In genomic region chr11:22670803-22671202, GRCh38 we compare ENCODE assay signal across 9 cellular contexts. TPM values are rescaled to one million over a fixed set of nuclear protein-coding genes. Genes with fewer than 3 reads are reported as not detected.
DNase-seq lines count a peak whose midpoint lies in the region; ATAC-seq, FAIRE-seq and TF ChIP-seq lines count a peak whose summit lies in the region.
"Had no signal": no experiment of that assay in that cellular context is flagged by ENCODE, and none has a peak within 500 bp of the region (broad histone marks: within the 10 kb centered on the region; RNA-seq: fewer than 3 reads in every experiment).

No MANE protein-coding gene starts in this region.

- H3K79me2 ChIP-seq in KMS-11 (ENCODE audit: insufficient read depth, low read depth): peaks cover 85% of the 10 kb centered on the region

- no peaks in the 10 kb centered on the region for H3K4me1 ChIP-seq in BE2C
- peaks cover 78% of the 10 kb centered on the region for H3K4me1 ChIP-seq in KMS-11 (ENCODE audit: low read depth, poor library complexity, severe bottlenecking)

- peaks cover 8% of the 10 kb centered on the region for H3K4me1 Mint-ChIP-seq in activated T-cell treated with anti-CD3 and anti-CD28 coated beads, Interleukin-2, amount 50 U/mL, for 4 hours (ENCODE audit: low read depth)

- peak overlapping the region; percentile 99 for H3K27ac ChIP-seq in KMS-11

- peak overlapping the region; percentile 98; the same call in 1 of the 2 replicates for H3K9ac ChIP-seq in KMS-11

- H3K9me3 ChIP-seq in BE2C: no peaks in the 10 kb centered on the region

- no peak overlapping the region for H3K4me3 Mint-ChIP-seq in activated T-cell treated with anti-CD3 and anti-CD28 coated beads, Interleukin-2, amount 50 U/mL, for 4 hours
- H3K4me3 Mint-ChIP-seq: activated naive CD8-positive, alpha-beta T cell treated with anti-CD3 and anti-CD28 coated beads, Interleukin-2, amount 10 ng/mL, durations not matched to agents 7 days and 5 days had no signal

- H2AFZ ChIP-seq in KMS-11 (ENCODE audit: low read depth): no peak overlapping the region

- no peaks in the 10 kb centered on the region for H3K27me3 ChIP-seq in BE2C
- no peaks in the 10 kb centered on the region for H3K27me3 ChIP-seq in KMS-11 (ENCODE audit: insufficient read depth, low read depth)

- ATAC-seq in activated T-cell treated with anti-CD3 and anti-CD28 coated beads, Interleukin-2, amount 50 U/mL, for 4 hours: no peak
- no peak for ATAC-seq in GM18502 (IDR thresholded peaks at IDR 0.05; ENCODE audit: poor library complexity, unreplicated experiment)

- peak; percentile 43 for TF ChIP-seq CTCF in BE2C (IDR thresholded peaks at IDR 0.05; ENCODE audit: low read depth, low read length)
- TF ChIP-seq CTCF in KMS-11 (conservative IDR thresholded peaks at IDR 0.05; ENCODE audit: low read depth, low read length): peak; percentile 62; the same call in 1 of the 2 replicates
- TF ChIP-seq CTCF in cardiac fibroblast (IDR thresholded peaks at IDR 0.05; ENCODE audit: low read depth, low read length): peak; percentile 36

- DNase-seq in BE2C (no peak), GM19239 (ENCODE audit: insufficient read length, low spot score) (no peak), cardiac fibroblast (ENCODE audit: low read depth in 2 of 2) (peak; percentile 10 to 32), NCI-H510A (lab: John Stamatoyannopoulos, UW) (no peak), HCEC 1CT (no peak)
- no peak for DNase-seq in activated T-cell treated with anti-CD3 and anti-CD28 coated beads, Interleukin-2, amount 50 U/mL, for 4 hours
- DNase-seq: activated naive CD8-positive, alpha-beta T cell treated with anti-CD3 and anti-CD28 coated beads, Interleukin-2, amount 10 ng/mL, durations not matched to agents 7 days and 5 days had no signal

- peak; percentile 95 for FAIRE-seq in GM19239 (lab: Jason Lieb, UNC)

- H3K36me3 ChIP-seq in BE2C: no peaks in the 10 kb centered on the region
- H3K36me3 ChIP-seq in KMS-11 (ENCODE audit: insufficient read depth): no peaks in the 10 kb centered on the region

- no peak overlapping the region for H3K4me3 ChIP-seq in BE2C (ENCODE audit: low read depth, low read length)
- no peak overlapping the region for H3K4me3 ChIP-seq in KMS-11 (IDR thresholded peaks at IDR 0.05; ENCODE audit: insufficient read depth, low read depth, low read length)
- H3K4me3 ChIP-seq in cardiac fibroblast (replicated peaks in 1 of 2; ENCODE audit: low read depth in 2 of 2, low read length in 2 of 2): no peak overlapping the region

- H3K36me3 Mint-ChIP-seq in activated T-cell treated with anti-CD3 and anti-CD28 coated beads, Interleukin-2, amount 50 U/mL, for 4 hours (ENCODE audit: insufficient read depth): no peaks in the 10 kb centered on the region
- H3K36me3 Mint-ChIP-seq: activated naive CD8-positive, alpha-beta T cell treated with anti-CD3 and anti-CD28 coated beads, Interleukin-2, amount 10 ng/mL, durations not matched to agents 7 days and 5 days had no signal

- H4K20me1 ChIP-seq in KMS-11 (ENCODE audit: insufficient read depth): no peaks in the 10 kb centered on the region

- H3K4me2 ChIP-seq in KMS-11: peak overlapping the region; percentile 96

- no peaks in the 10 kb centered on the region for H3K9me3 Mint-ChIP-seq in activated T-cell treated with anti-CD3 and anti-CD28 coated beads, Interleukin-2, amount 50 U/mL, for 4 hours
- H3K9me3 Mint-ChIP-seq: activated naive CD8-positive, alpha-beta T cell treated with anti-CD3 and anti-CD28 coated beads, Interleukin-2, amount 10 ng/mL, durations not matched to agents 7 days and 5 days had no signal

- peaks cover 53% of the 10 kb centered on the region for H3K27me3 Mint-ChIP-seq in activated T-cell treated with anti-CD3 and anti-CD28 coated beads, Interleukin-2, amount 50 U/mL, for 4 hours (ENCODE audit: low read depth)

RNA-seq across cellular contexts. Expression of gene GAS2, which starts 4.4 kb away (rescaled TPM):
- polyA plus RNA-seq in BE2C (2012; ENCODE audit: insufficient read depth, insufficient read length, low read depth): 1.3 TPM
- 1 to 10 TPM; 1.4 to 2.9 (median 1.5) TPM for total RNA-seq in activated T-cell treated with anti-CD3 and anti-CD28 coated beads, Interleukin-2, amount 50 U/mL, for 4 hours

RNA-seq across cellular contexts. Expression of gene FANCF, which starts 45.2 kb away (rescaled TPM):
- 15.8 TPM for polyA plus RNA-seq in BE2C (2012; ENCODE audit: insufficient read depth, insufficient read length, low read depth)
- total RNA-seq in activated T-cell treated with anti-CD3 and anti-CD28 coated beads, Interleukin-2, amount 50 U/mL, for 4 hours: 10 to 100 TPM; 12.2 to 14.5 (median 14.2) TPM

Comparison
In these comparisons a context has a peak if more than half of its experiments do, and no peak if none do; other contexts are left out.
1. DNase-seq: peak in cardiac fibroblast (2 of 2); none in BE2C (single experiment), GM19239 (single experiment), NCI-H510A (single experiment), activated T-cell treated with anti-CD3 and anti-CD28 coated beads, Interleukin-2, amount 50 U/mL, for 4 hours (single experiment) and HCEC 1CT (single experiment).
2. Peak in every context shown above with its lines, with median percentiles within 50 percentile points of each other: CTCF ChIP-seq.